In the genomic region with DNA sequence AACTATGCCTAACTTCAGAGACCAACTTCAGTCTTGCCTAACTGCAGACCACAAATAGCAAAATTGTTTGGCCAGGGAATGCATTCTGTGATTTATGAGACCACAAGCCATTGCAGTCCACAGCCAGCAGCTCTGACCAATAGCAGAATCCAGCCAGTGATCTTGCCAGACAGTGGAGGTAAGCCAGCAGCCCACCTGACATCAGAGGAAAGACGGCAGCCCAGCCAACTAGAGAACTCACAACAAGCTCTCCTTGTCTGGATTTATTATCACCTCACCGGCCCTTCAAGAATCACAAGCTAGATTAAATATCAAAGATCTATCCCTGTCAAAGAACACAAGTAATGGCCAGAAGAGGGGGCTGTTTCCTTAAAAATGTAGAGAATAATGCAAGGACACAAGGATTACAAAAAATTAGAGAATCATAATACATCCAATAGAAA, we compare ENCODE assay signal across 9 cellular contexts.
DNase-seq lines count a peak whose midpoint lies in the region; ATAC-seq, FAIRE-seq and TF ChIP-seq lines count a peak whose summit lies in the region.
"Had no signal": no experiment of that assay in that cellular context is flagged by ENCODE, and none has a peak within 500 bp of the region (broad histone marks: within the 10 kb centered on the region; RNA-seq: fewer than 3 reads in every experiment).

No MANE protein-coding gene starts in this region.

- H3K9ac ChIP-seq in GM12878 (ENCODE audit: control insufficient read depth, insufficient read depth, low read length) = no peak overlapping the region

- TF ChIP-seq CTCF in GM12878 (IDR thresholded peaks at IDR 0.05 in 2 of 3, conservative IDR thresholded peaks at IDR 0.05 in 1 of 3; ENCODE audit: control insufficient read depth in 2 of 3, extremely low read depth in 1 of 3, insufficient read depth in 1 of 3, low read depth in 3 of 3, low read length in 3 of 3) = peak; percentile 37 to 49 (median 41); a peak in 3 of 6 replicates

- TF ChIP-seq RAD21 in GM12878 (IDR thresholded peaks at IDR 0.05; ENCODE audit: insufficient read depth, low read depth, low read length) = peak; percentile 65

- no peaks in the 10 kb centered on the region for H3K4me1 Mint-ChIP-seq in stimulated activated naive CD8-positive, alpha-beta T cell treated with anti-CD3 and anti-CD28 coated beads, Interleukin-15, amount 100 ng/mL, for 72 hours
- H3K4me1 Mint-ChIP-seq: CD4-positive, CD25-positive, alpha-beta regulatory T cell had no signal

- intact Hi-C loops in GM12878 (cut with micrococcal nuclease; ENCODE audit: unreplicated experiment) = loop anchor here (2.0 to 5.0 kb wide), 4 partner anchors 137 to 937 kb away; no protein-coding TSS in a partner anchor

- H3K27ac Mint-ChIP-seq in stimulated activated naive CD8-positive, alpha-beta T cell treated with anti-CD3 and anti-CD28 coated beads, Interleukin-15, amount 100 ng/mL, for 72 hours = no peak overlapping the region
- H3K27ac Mint-ChIP-seq: CD4-positive, CD25-positive, alpha-beta regulatory T cell had no signal

- no peaks in the 10 kb centered on the region for H3K9me3 ChIP-seq in GM12878 (replicated peaks; ENCODE audit: control insufficient read depth, insufficient read depth, low read length)

- no peaks in the 10 kb centered on the region for H3K4me1 ChIP-seq in GM12878 (ENCODE audit: control insufficient read depth, insufficient read depth, low read length)

- RAD21 ChIA-PET in GM12878 (lab: Charles Lee; ENCODE audit: unreplicated experiment) = interaction anchor here (1.2 to 1.3 kb wide), 3 partner anchors 725 to 1270 kb away, joined by 3 to 4 read pairs (median 4); no protein-coding TSS in a partner anchor

- ATAC-seq in GM12878 (peak; percentile 70), HG03175 (IDR thresholded peaks at IDR 0.05; ENCODE audit: unreplicated experiment) (no peak), HG03354 (IDR thresholded peaks at IDR 0.05; ENCODE audit: poor library complexity, severe bottlenecking, unreplicated experiment) (no peak)
- ATAC-seq in stimulated activated naive CD8-positive, alpha-beta T cell treated with anti-CD3 and anti-CD28 coated beads, Interleukin-15, amount 100 ng/mL, for 72 hours = no peak

- 19% methylated on average over 2 of the region's 2 CpGs for WGBS in GM12878 (ENCODE audit: insufficient coverage, insufficient replicate concordance, low lambda C conversion rate, missing lambda C conversion rate)

- no peaks in the 10 kb centered on the region for H3K9me3 Mint-ChIP-seq in stimulated activated naive CD8-positive, alpha-beta T cell treated with anti-CD3 and anti-CD28 coated beads, Interleukin-15, amount 100 ng/mL, for 72 hours

- H3K4me3 ChIP-seq in GM12878 = no peak overlapping the region

- in situ Hi-C loops in GM12878 (cut with MboI) = no loop called here

- no peak overlapping the region for H2AFZ ChIP-seq in GM12878 (ENCODE audit: control insufficient read depth, low read depth, low read length)

- SMC1A ChIA-PET in GM12878 (lab: Charles Lee; ENCODE audit: uncharacterized antibody, unreplicated experiment) = interaction anchor here (0.6 to 1.0 kb wide), 3 partner anchors 49 to 487 kb away, joined by 3 read pairs; no protein-coding TSS in a partner anchor

- TF ChIP-seq EP300 in GM12878 (IDR thresholded peaks at IDR 0.05; ENCODE audit: borderline replicate concordance in 1 of 2, control insufficient read depth in 1 of 2, low read depth in 2 of 2, low read length in 2 of 2) = no peak

- no peaks in the 10 kb centered on the region for H3K79me2 ChIP-seq in GM12878 (ENCODE audit: control insufficient read depth, insufficient read depth, low read length)

- POLR2A ChIA-PET in GM12878 (lab: Charles Lee) = no interaction called here

- DNase-seq in NCI-H748 (lab: John Stamatoyannopoulos, UW; ENCODE audit: unreplicated experiment) (peak; percentile 56), NCI-H748 treated with DMSO at 0.1 percent for 48 hours (lab: John Stamatoyannopoulos, UW) (no peak), NCI-H2171 treated with DMSO at 0.1 percent for 48 hours (lab: John Stamatoyannopoulos, UW) (peak; percentile 57), GM12878 (ENCODE audit: low read depth, low spot score) (no peak), pons (ENCODE audit: low spot score) (peak; percentile 2)
- DNase-seq in stimulated activated naive CD8-positive, alpha-beta T cell treated with anti-CD3 and anti-CD28 coated beads, Interleukin-15, amount 100 ng/mL, for 72 hours = no peak

- no peak for TF ChIP-seq POLR2A in GM12878 (IDR thresholded peaks at IDR 0.05; ENCODE audit: low read depth, low read length)

- H3K27ac ChIP-seq in GM12878 (ENCODE audit: control insufficient read depth, insufficient read depth) = no peak overlapping the region

- no peaks in the 10 kb centered on the region for H3K27me3 Mint-ChIP-seq in stimulated activated naive CD8-positive, alpha-beta T cell treated with anti-CD3 and anti-CD28 coated beads, Interleukin-15, amount 100 ng/mL, for 72 hours
- H3K27me3 Mint-ChIP-seq: CD4-positive, CD25-positive, alpha-beta regulatory T cell had no signal

- no peaks in the 10 kb centered on the region for H3K27me3 ChIP-seq in GM12878 (replicated peaks in 1 of 2; ENCODE audit: control insufficient read depth in 2 of 2, insufficient read depth in 2 of 2, low read length in 1 of 2)

- no peaks in the 10 kb centered on the region for H3K36me3 ChIP-seq in GM12878 (ENCODE audit: control insufficient read depth in 2 of 2, insufficient read depth in 2 of 2, low read length in 1 of 2)

- H3K4me2 ChIP-seq in GM12878 (ENCODE audit: control insufficient read depth, insufficient read depth) = no peak overlapping the region

- H3K4me3 Mint-ChIP-seq in stimulated activated naive CD8-positive, alpha-beta T cell treated with anti-CD3 and anti-CD28 coated beads, Interleukin-15, amount 100 ng/mL, for 72 hours = no peak overlapping the region
- H3K4me3 Mint-ChIP-seq: CD4-positive, CD25-positive, alpha-beta regulatory T cell had no signal

- CTCF ChIA-PET in GM12878 (lab: Yijun Ruan, JAX) = interaction anchor here (0.7 to 2.3 kb wide), 5 partner anchors 10 to 936 kb away, joined by 3 to 11 read pairs (median 3); no protein-coding TSS in a partner anchor

- no peak for FAIRE-seq in GM12878 (lab: Jason Lieb, UNC)

- no peaks in the 10 kb centered on the region for H4K20me1 ChIP-seq in GM12878 (ENCODE audit: control insufficient read depth, insufficient read depth)

- BruUV-seq in GM12878 (replicated peaks; lab: Mats Ljungman, UMichigan) = no TSS peak

TF ChIP-seq in GM12878, 131 proteins besides CTCF, POLR2A, EP300 and RAD21:
- no peak for TF ChIP-seq MXI1 (IDR thresholded peaks at IDR 0.05; ENCODE audit: low read depth, low read length)
- no peak for TF ChIP-seq EED (IDR thresholded peaks at IDR 0.05; ENCODE audit: low read depth)
- peak; percentile 45; the same call in 1 of the 2 replicates for TF ChIP-seq SMC3 (IDR thresholded peaks at IDR 0.05; ENCODE audit: borderline replicate concordance, low read length)
- no peak for TF ChIP-seq NFXL1 (IDR thresholded peaks at IDR 0.05; ENCODE audit: borderline replicate concordance)
- no peak for TF ChIP-seq GABPA (IDR thresholded peaks at IDR 0.05; ENCODE audit: low read depth)

Comparison
In these comparisons a context has a peak if more than half of its experiments do, and no peak if none do; other contexts are left out.
1. DNase-seq: peak in NCI-H748 (single experiment), NCI-H2171 treated with DMSO at 0.1 percent for 48 hours (single experiment) and pons (single experiment); none in NCI-H748 treated with DMSO at 0.1 percent for 48 hours (single experiment), GM12878 (single experiment) and stimulated activated naive CD8-positive, alpha-beta T cell treated with anti-CD3 and anti-CD28 coated beads, Interleukin-15, amount 100 ng/mL, for 72 hours (0 of 2).